ENCODE assay signal across 31 cellular contexts in the genomic region with DNA sequence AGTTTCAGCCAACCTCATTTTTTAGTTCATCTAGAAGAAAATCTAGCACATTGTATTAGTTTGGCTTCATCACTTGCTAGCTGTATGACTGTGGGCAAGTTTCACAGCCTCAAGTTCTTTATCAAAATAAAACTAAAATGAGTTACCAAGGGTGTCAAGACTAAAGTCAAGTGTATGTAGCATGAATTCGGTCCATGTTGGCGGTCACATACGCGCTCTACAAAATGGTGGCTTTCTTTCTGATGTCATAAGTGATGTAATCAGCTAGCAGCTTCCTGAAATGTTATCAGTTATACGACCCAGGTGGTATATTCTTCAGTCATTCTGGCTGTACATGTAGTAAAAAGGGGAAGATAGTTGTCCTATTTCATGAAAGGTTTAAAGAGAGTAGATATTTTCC.
"Had no signal": no experiment of that assay in that cellular context is flagged by ENCODE, and none has a peak within 500 bp of the region (broad histone marks: within the 10 kb centered on the region; RNA-seq: fewer than 3 reads in every experiment).

No MANE protein-coding gene starts in this region.

- H3K4me3 Mint-ChIP-seq: activated B cell treated with CpG ODN at 0.5 μM for 24 hours; activated CD8-positive, alpha-beta memory T cell treated with anti-CD3 and anti-CD28 coated beads, Interleukin-2, amount 10 ng/mL, durations not matched to agents 7 days and 5 days; activated CD8-positive, alpha-beta T cell treated with anti-CD3 and anti-CD28 coated beads for 36 hours; activated naive CD8-positive, alpha-beta T cell; immature natural killer cell; mesothelial cell of epicardium; naive thymus-derived CD8-positive, alpha-beta T cell; neural crest cell; T-helper 2 cell treated with Interferon-gamma antibody and Interleukin-4, amounts not matched to agents 5 μg/mL and 100 μg/mL, for 36 hours; type B pancreatic cell had no signal

- H3K36me3 ChIP-seq: adrenal gland, prostate gland, thoracic aorta, uterus had no signal

- H3K27ac ChIP-seq: adrenal gland, body of pancreas, gastrocnemius medialis, pancreas, spleen, thoracic aorta had no signal

- H3K9me3 Mint-ChIP-seq: activated B cell treated with CpG ODN at 0.5 μM for 24 hours; activated CD8-positive, alpha-beta T cell treated with anti-CD3 and anti-CD28 coated beads for 36 hours; immature natural killer cell; mesothelial cell of epicardium; naive thymus-derived CD8-positive, alpha-beta T cell; neural crest cell; T-helper 2 cell treated with Interferon-gamma antibody and Interleukin-4, amounts not matched to agents 5 μg/mL and 100 μg/mL, for 36 hours; type B pancreatic cell had no signal

- H3K27ac Mint-ChIP-seq: activated B cell treated with CpG ODN at 0.5 μM for 24 hours; activated CD8-positive, alpha-beta memory T cell treated with anti-CD3 and anti-CD28 coated beads, Interleukin-2, amount 10 ng/mL, durations not matched to agents 7 days and 5 days; activated CD8-positive, alpha-beta T cell treated with anti-CD3 and anti-CD28 coated beads for 36 hours; activated naive CD8-positive, alpha-beta T cell; immature natural killer cell; mesothelial cell of epicardium; naive thymus-derived CD8-positive, alpha-beta T cell; T-helper 2 cell treated with Interferon-gamma antibody and Interleukin-4, amounts not matched to agents 5 μg/mL and 100 μg/mL, for 36 hours; type B pancreatic cell had no signal

- H3K4me1 Mint-ChIP-seq: activated B cell treated with CpG ODN at 0.5 μM for 24 hours; activated CD8-positive, alpha-beta memory T cell treated with anti-CD3 and anti-CD28 coated beads, Interleukin-2, amount 10 ng/mL, durations not matched to agents 7 days and 5 days; immature natural killer cell; neural crest cell had no signal

- H3K27me3 Mint-ChIP-seq: activated B cell treated with CpG ODN at 0.5 μM for 24 hours; activated CD8-positive, alpha-beta memory T cell treated with anti-CD3 and anti-CD28 coated beads, Interleukin-2, amount 10 ng/mL, durations not matched to agents 7 days and 5 days; activated CD8-positive, alpha-beta T cell treated with anti-CD3 and anti-CD28 coated beads for 36 hours; activated naive CD8-positive, alpha-beta T cell; naive thymus-derived CD8-positive, alpha-beta T cell; type B pancreatic cell had no signal

- H3K4me3 ChIP-seq: adrenal gland, body of pancreas, gastrocnemius medialis, pancreas, prostate gland, spleen, thoracic aorta, uterus had no signal

- H3K27me3 ChIP-seq: adrenal gland, body of pancreas, gastrocnemius medialis, pancreas, spleen, uterus had no signal

- ATAC-seq: activated CD8-positive, alpha-beta memory T cell treated with anti-CD3 and anti-CD28 coated beads, Interleukin-2, amount 10 ng/mL, durations not matched to agents 7 days and 5 days; activated CD8-positive, alpha-beta T cell treated with anti-CD3 and anti-CD28 coated beads for 36 hours; body of pancreas; gastrocnemius medialis; left colon; naive thymus-derived CD8-positive, alpha-beta T cell; pancreas had no signal

- H3K4me1 ChIP-seq: adrenal gland, body of pancreas, gastrocnemius medialis, prostate gland, spleen, uterus had no signal

- H3K9me3 ChIP-seq: adrenal gland, body of pancreas, gastrocnemius medialis, pancreas, prostate gland, spleen, thoracic aorta, uterus had no signal

- DNase-seq: activated B cell treated with CpG ODN at 0.5 μM for 24 hours; activated CD4-positive, alpha-beta T cell treated with anti-CD3 and anti-CD28 coated beads, Interleukin-2, amount 50 U/mL, for 1 hour; activated CD8-positive, alpha-beta memory T cell treated with anti-CD3 and anti-CD28 coated beads, Interleukin-2, amount 10 ng/mL, durations not matched to agents 7 days and 5 days; activated CD8-positive, alpha-beta T cell treated with anti-CD3 and anti-CD28 coated beads for 36 hours; activated effector memory CD4-positive, alpha-beta T cell treated with Interleukin-2 at 50 U/mL for 16 hours; activated naive CD4-positive, alpha-beta T cell treated with Interleukin-2 at 50 U/mL for 16 hours; adrenal gland; aorta; body of pancreas; dermis blood vessel endothelial cell; effector CD4-positive, alpha-beta T cell; gastrocnemius medialis; head of caudate nucleus; hypothalamus; immature natural killer cell; kidney; left colon; mammary epithelial cell; naive thymus-derived CD8-positive, alpha-beta T cell; nucleus accumbens; pancreas; spleen; stimulated activated naive CD4-positive, alpha-beta T cell; uterus had no signal
